Comparison of ENCODE assay signal across 7 cellular contexts in genomic region chr2:167109682-167110081, GRCh38.
A peak's percentile ranks its signal among the peaks of the same experiment; 100 is the strongest.
DNase-seq lines count a peak whose midpoint lies in the region; ATAC-seq, FAIRE-seq and TF ChIP-seq lines count a peak whose summit lies in the region.
"Not testable (repeated sequence)": the region's sequence is repeated elsewhere in the genome, so short reads cannot be mapped to it uniquely, and the experiment has no call there.

No MANE protein-coding gene starts in this region.

- ATAC-seq in GM18520 (IDR thresholded peaks at IDR 0.05; ENCODE audit: unreplicated experiment) (peak; percentile 51), GM19463 (IDR thresholded peaks at IDR 0.05; ENCODE audit: unreplicated experiment) (peak; percentile 46), HG02798 (IDR thresholded peaks at IDR 0.05; ENCODE audit: poor library complexity, unreplicated experiment) (peak; percentile 46), HG03432 (IDR thresholded peaks at IDR 0.05; ENCODE audit: unreplicated experiment) (peak; percentile 74)

- H3K27ac Mint-ChIP-seq in neural crest cell (ENCODE audit: unreplicated experiment), result peak overlapping the region; percentile 14

- H3K4me3 ChIP-seq in bronchial epithelial cell (ENCODE audit: low read depth, low read length), result not testable (repeated sequence)

- H3K4me3 Mint-ChIP-seq in neural crest cell, result not testable (repeated sequence)

- H3K36me3 ChIP-seq in bronchial epithelial cell (ENCODE audit: control insufficient read depth, insufficient read depth, low read length), result not testable (repeated sequence)

- not testable (repeated sequence) for H3K36me3 Mint-ChIP-seq in neural crest cell (ENCODE audit: low read depth)

- not testable (repeated sequence) for H3K27me3 Mint-ChIP-seq in neural crest cell (ENCODE audit: low read depth)

- not testable (repeated sequence) for H3K4me1 Mint-ChIP-seq in neural crest cell

- FAIRE-seq in bronchial epithelial cell (lab: Jason Lieb, UNC), result not testable (repeated sequence)

- TF ChIP-seq CTCF in bronchial epithelial cell (IDR thresholded peaks at IDR 0.05; ENCODE audit: insufficient read depth, low read length, severe bottlenecking); neural crest cell (conservative IDR thresholded peaks at IDR 0.05): not testable (repeated sequence)

- H3K9me3 Mint-ChIP-seq in neural crest cell, result not testable (repeated sequence)

- DNase-seq in NCI-H526 treated with DMSO at 0.1 percent for 48 hours (lab: John Stamatoyannopoulos, UW), result peak; percentile 86
- peak; percentile 53 for DNase-seq in bronchial epithelial cell (ENCODE audit: low read depth)
- not testable (repeated sequence) for DNase-seq in neural crest cell (ENCODE audit: low read depth, low spot score)

- not testable (repeated sequence) for H3K27me3 ChIP-seq in bronchial epithelial cell (ENCODE audit: control insufficient read depth, insufficient read depth, low read length)
